ENCODE assay signal across 32 cellular contexts in the genomic region with DNA sequence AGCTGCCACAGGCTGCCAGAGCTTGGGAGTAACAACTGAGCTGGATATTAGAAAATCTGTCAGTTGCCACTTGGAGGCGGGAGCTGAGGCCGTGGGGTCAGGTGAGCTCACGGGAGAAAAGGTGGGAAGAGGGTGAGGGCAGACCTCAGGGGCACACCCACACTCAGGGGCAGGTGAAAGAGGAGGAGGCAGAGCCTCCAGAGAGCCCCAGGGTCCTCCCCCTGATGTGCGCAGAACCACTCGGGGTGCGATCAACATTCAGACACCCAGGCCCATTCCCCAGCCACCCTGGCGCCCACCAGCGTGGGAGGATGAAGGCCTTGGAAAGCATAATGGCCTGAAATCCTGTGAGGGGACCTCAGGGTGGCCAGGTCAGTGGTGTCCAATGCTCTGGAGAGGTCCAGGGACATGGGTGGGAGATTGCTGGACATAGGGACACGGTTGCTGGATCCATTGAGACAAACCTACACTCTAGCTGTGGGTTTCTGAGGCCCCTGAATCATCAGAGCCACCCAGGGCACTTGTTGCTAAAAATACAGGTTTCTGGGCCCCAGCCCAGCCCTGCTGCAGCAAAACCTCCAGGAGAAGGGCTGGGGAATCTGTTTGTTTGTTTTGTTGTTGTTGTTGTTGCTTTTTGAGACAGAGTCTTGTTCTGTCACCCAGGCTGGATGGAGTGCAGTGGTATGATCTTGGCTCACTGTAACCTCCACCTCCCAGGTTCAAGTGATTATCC.
"Had no signal": no experiment of that assay in that cellular context is flagged by ENCODE, and none has a peak within 500 bp of the region (broad histone marks: within the 10 kb centered on the region; RNA-seq: fewer than 3 reads in every experiment).

No MANE protein-coding gene starts in this region.

- DNase-seq: activated CD4-positive, alpha-beta T cell treated with anti-CD3 and anti-CD28 coated beads, Interleukin-2, amount 10 ng/mL, durations not matched to agents 24 days and 14 days; activated CD4-positive, alpha-beta T cell treated with anti-CD3 and anti-CD28 coated beads, Interleukin-2, amount 50 U/mL, for 4 hours; activated CD8-positive, alpha-beta T cell treated with anti-CD3 and anti-CD28 coated beads for 36 hours; activated effector memory CD4-positive, alpha-beta T cell treated with anti-CD3 and anti-CD28 coated beads, Interleukin-2, amount 50 U/mL, for 16 hours; activated naive CD4-positive, alpha-beta T cell; activated naive CD4-positive, alpha-beta T cell treated with anti-CD3 and anti-CD28 coated beads, Interleukin-2, amount 50 U/mL, for 16 hours; activated naive CD8-positive, alpha-beta T cell treated with anti-CD3 and anti-CD28 coated beads for 36 hours; activated T-cell treated with anti-CD3 and anti-CD28 coated beads, Interleukin-2, amount 50 U/mL, for 1 hour; activated T-cell treated with anti-CD3 and anti-CD28 coated beads, Interleukin-2, amount 50 U/mL, for 72 hours; amniotic stem cell; aorta; caudate nucleus; cerebellar nuclear complex; Kasumi-1; MG63; NCI-H1048; NCI-H1436 treated with DMSO at 0.1 percent for 48 hours; NCI-H1694 treated with DMSO at 0.1 percent for 48 hours; NCI-H2029; NCI-H2171; NCI-H510A; NCI-H526; NCI-H748 treated with DMSO at 0.1 percent for 48 hours; NK-92 treated with Interleukin-12 subunit alpha and Interleukin-12 subunit beta, amount 100 ng/mL, for 24 hours; PC-9; Right ventricle myocardium superior; SW 1271; T-helper 1 cell; T1000 had no signal

- FAIRE-seq: RCC 7860 had no signal

- H3K4me3 ChIP-seq: breast epithelium, MG63, PC-9 had no signal

- H3K4me1 ChIP-seq: breast epithelium had no signal

- H3K27me3 ChIP-seq: breast epithelium, MG63 had no signal

- H3K27ac ChIP-seq: breast epithelium, PC-9 had no signal

- H3K9me3 ChIP-seq: breast epithelium, MG63 had no signal

- H2AFZ ChIP-seq: PC-9 had no signal

- H3K36me3 ChIP-seq: breast epithelium, MG63 had no signal

- H3K4me2 ChIP-seq: PC-9 had no signal

- ATAC-seq: activated CD8-positive, alpha-beta T cell treated with anti-CD3 and anti-CD28 coated beads for 36 hours; activated T-cell treated with anti-CD3 and anti-CD28 coated beads, Interleukin-2, amount 50 U/mL, for 72 hours; activated T-helper 17 cell treated with anti-CD3 and anti-CD28 coated beads, Interleukin-2, amount 50 U/mL, for 72 hours had no signal
